ENCODE assay signal across 4 cellular contexts in the genomic region with DNA sequence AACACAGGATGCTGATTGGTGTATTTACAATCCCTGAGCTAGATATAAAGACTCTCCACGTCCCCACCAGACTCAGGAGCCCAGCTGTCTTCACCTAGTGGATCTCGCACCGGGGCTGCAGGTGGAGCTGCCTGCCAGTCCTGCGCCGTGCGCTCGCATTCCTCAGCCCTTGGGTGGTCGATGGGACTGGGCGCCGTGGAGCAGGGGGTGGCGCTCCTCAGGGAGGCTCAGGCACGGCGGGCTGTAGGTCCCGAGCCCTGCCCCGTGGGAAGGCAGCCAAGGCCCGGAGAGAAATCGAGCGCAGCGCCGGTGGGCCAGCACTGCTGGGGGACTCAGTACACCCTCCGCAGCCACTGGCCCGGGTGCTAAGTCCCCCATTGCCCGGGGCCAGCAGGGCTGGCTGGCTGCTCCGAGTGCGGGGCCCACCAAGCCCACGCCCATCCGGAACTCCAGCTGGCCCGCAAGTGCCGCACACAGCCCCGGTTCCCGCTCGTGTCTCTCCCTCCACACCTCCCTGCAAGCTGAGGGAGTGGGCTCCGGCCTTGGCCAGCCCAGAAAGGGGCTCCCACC. TPM values are rescaled to one million over a fixed set of nuclear protein-coding genes. Genes with fewer than 3 reads are reported as not detected.
"Had no signal": no experiment of that assay in that cellular context is flagged by ENCODE, and none has a peak within 500 bp of the region (broad histone marks: within the 10 kb centered on the region; RNA-seq: fewer than 3 reads in every experiment).

No MANE protein-coding gene starts in this region.

RNA-seq across cellular contexts. Expression of a gene that starts 33.7 kb away (rescaled TPM):
- total RNA-seq: LHCN-M2, M059J, MCF 10A, NCI-H460 had no signal

RNA-seq across cellular contexts. Expression of a gene that starts 50.2 kb away (rescaled TPM):
- total RNA-seq: LHCN-M2, MCF 10A, NCI-H460 had no signal
